In genomic region chr7:45647426-45647825, GRCh38 we compare ENCODE assay signal across 28 cellular contexts.
"Had no signal": no experiment of that assay in that cellular context is flagged by ENCODE, and none has a peak within 500 bp of the region (broad histone marks: within the 10 kb centered on the region; RNA-seq: fewer than 3 reads in every experiment).

No MANE protein-coding gene starts in this region.

- H3K79me2 ChIP-seq: parathyroid adenoma had no signal

- ATAC-seq: body of pancreas; esophagus mucosa; stimulated activated naive B cell treated with anti-CD40 and anti-IgM and Interleukin-4, amounts not matched to agents 10 μg/mL and 1 μg/mL and 100 μg/mL, for 72 hours had no signal

- H3K9me3 ChIP-seq: adrenal gland, body of pancreas, mucosa of descending colon, neutrophil, stomach, thyroid gland, upper lobe of left lung had no signal

- H3K4me1 Mint-ChIP-seq: nephron had no signal

- H3K27me3 Mint-ChIP-seq: activated CD4-positive, alpha-beta T cell treated with anti-CD3 and anti-CD28 coated beads, Interleukin-2, amount 10 ng/mL, durations not matched to agents 7 days and 5 days had no signal

- H3K27me3 ChIP-seq: adrenal gland, body of pancreas, neutrophil, stomach, thyroid gland, upper lobe of left lung had no signal

- H3K27ac Mint-ChIP-seq: activated CD4-positive, alpha-beta T cell treated with anti-CD3 and anti-CD28 coated beads, Interleukin-2, amount 10 ng/mL, durations not matched to agents 7 days and 5 days; activated naive CD4-positive, alpha-beta T cell treated with anti-CD3 and anti-CD28 coated beads for 36 hours; activated naive CD8-positive, alpha-beta T cell treated with anti-CD3 and anti-CD28 coated beads for 36 hours; activated T-helper 1 cell treated with anti-CD3 and anti-CD28 coated beads, Interleukin-12 subunit alpha, Interleukin-12 subunit beta, Interleukin-2, Interleukin-4 antibody, amounts not matched to agents 30 ng/mL and 10 ng/mL and 1 ng/mL, durations not matched to agents 14 hours and 24 hours and 36 hours; endodermal cell; nephron; stimulated activated naive B cell treated with anti-CD40 and anti-IgM and Interleukin-4, amounts not matched to agents 10 μg/mL and 1 μg/mL and 100 μg/mL, for 72 hours had no signal

- H3K27ac ChIP-seq: body of pancreas, neutrophil, parathyroid adenoma, stomach, thyroid gland had no signal

- H3K4me3 Mint-ChIP-seq: activated CD4-positive, alpha-beta T cell treated with anti-CD3 and anti-CD28 coated beads, Interleukin-2, amount 10 ng/mL, durations not matched to agents 7 days and 5 days; activated naive CD4-positive, alpha-beta T cell treated with anti-CD3 and anti-CD28 coated beads for 36 hours; activated naive CD8-positive, alpha-beta T cell treated with anti-CD3 and anti-CD28 coated beads for 36 hours; activated T-helper 1 cell treated with anti-CD3 and anti-CD28 coated beads, Interleukin-12 subunit alpha, Interleukin-12 subunit beta, Interleukin-2, Interleukin-4 antibody, amounts not matched to agents 30 ng/mL and 10 ng/mL and 1 ng/mL, durations not matched to agents 14 hours and 24 hours and 36 hours; endodermal cell; nephron; stimulated activated naive B cell treated with anti-CD40 and anti-IgM and Interleukin-4, amounts not matched to agents 10 μg/mL and 1 μg/mL and 100 μg/mL, for 72 hours had no signal

- H3K36me3 ChIP-seq: adrenal gland, neutrophil, stomach, thyroid gland, upper lobe of left lung had no signal

- H3K36me3 Mint-ChIP-seq: activated naive CD8-positive, alpha-beta T cell treated with anti-CD3 and anti-CD28 coated beads for 36 hours; stimulated activated naive B cell treated with anti-CD40 and anti-IgM and Interleukin-4, amounts not matched to agents 10 μg/mL and 1 μg/mL and 100 μg/mL, for 72 hours had no signal

- DNase-seq: activated CD4-positive, alpha-beta T cell treated with anti-CD3 and anti-CD28 coated beads for 1 hour; activated CD4-positive, alpha-beta T cell treated with anti-CD3 and anti-CD28 coated beads, Interleukin-2, amount 10 ng/mL, durations not matched to agents 7 days and 5 days; activated effector memory CD4-positive, alpha-beta T cell treated with anti-CD3 and anti-CD28 coated beads, Interleukin-2, amount 50 U/mL, for 16 hours; activated naive CD4-positive, alpha-beta T cell treated with anti-CD3 and anti-CD28 coated beads for 36 hours; activated naive CD8-positive, alpha-beta T cell treated with anti-CD3 and anti-CD28 coated beads for 36 hours; activated T-cell treated with anti-CD3 and anti-CD28 coated beads, Interleukin-2, amount 50 U/mL, for 1 hour; aorta; hippocampal formation; kidney; mesendoderm; mucosa of descending colon; small intestine; stimulated activated CD4-positive, alpha-beta T cell treated with anti-CD3 and anti-CD28 coated beads, Interleukin-1b, Interleukin-23, amount 100 ng/mL, for 48 hours; stimulated activated CD4-positive, alpha-beta T cell treated with anti-CD3 and anti-CD28 coated beads, Interleukin-4, amount 100 ng/mL, for 4 hours; stimulated activated naive B cell treated with anti-CD40 and anti-IgM and Interleukin-4, amounts not matched to agents 10 μg/mL and 1 μg/mL and 100 μg/mL, for 72 hours; T-helper 2 cell; thyroid gland; upper lobe of left lung had no signal

- H3K4me1 ChIP-seq: parathyroid adenoma had no signal

- H3K9me3 Mint-ChIP-seq: activated CD4-positive, alpha-beta T cell treated with anti-CD3 and anti-CD28 coated beads, Interleukin-2, amount 10 ng/mL, durations not matched to agents 7 days and 5 days; activated naive CD4-positive, alpha-beta T cell treated with anti-CD3 and anti-CD28 coated beads for 36 hours; activated naive CD8-positive, alpha-beta T cell treated with anti-CD3 and anti-CD28 coated beads for 36 hours; activated T-helper 1 cell treated with anti-CD3 and anti-CD28 coated beads, Interleukin-12 subunit alpha, Interleukin-12 subunit beta, Interleukin-2, Interleukin-4 antibody, amounts not matched to agents 30 ng/mL and 10 ng/mL and 1 ng/mL, durations not matched to agents 14 hours and 24 hours and 36 hours; endodermal cell; nephron had no signal

- H2AFZ ChIP-seq: parathyroid adenoma had no signal

- H3K4me3 ChIP-seq: adrenal gland, body of pancreas, lung, mucosa of descending colon, stomach, thyroid gland, upper lobe of left lung had no signal

- H3K9ac ChIP-seq: parathyroid adenoma had no signal
